15 cellular contexts compared by ENCODE assay signal in the genomic region with DNA sequence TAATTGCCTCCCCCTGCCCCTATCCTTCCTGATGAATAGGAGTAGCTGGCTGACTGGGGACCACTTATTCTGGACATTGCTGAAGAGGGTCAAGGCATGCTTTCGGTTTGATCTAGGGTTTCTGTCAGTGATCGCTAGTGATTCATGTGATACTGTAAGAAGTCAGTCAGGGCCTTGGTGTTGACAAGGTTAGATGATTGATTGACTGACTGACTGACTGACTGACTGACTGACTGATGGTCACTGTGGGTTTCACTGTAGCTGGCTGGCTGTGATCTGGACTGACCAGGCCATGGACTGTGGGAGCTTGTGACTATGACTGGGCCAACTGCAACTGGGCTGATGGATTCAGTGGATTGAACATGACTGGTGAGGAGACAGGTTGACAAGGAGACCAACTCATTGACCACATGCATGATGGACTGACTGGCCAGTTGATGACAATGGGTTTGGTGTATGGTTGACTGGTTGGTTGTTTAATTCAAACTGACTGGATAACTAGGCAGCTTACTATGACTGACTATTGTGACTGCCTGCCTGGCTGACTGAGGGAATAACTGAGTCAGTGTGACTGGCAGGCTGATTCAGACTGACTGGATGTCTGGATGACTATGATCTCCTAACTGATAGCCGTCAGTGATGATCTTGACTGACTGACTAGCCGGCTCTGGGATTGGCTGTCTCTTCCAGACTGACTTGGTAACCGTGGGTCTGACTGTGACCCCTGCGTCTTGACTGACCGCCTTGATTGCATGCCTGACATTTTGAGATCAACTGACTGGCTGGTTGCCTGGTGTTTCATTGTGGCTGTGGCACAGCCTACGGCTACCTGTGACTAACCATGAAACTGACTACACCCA.
DNase-seq lines count a peak whose midpoint lies in the region; ATAC-seq lines count a peak whose summit lies in the region.
"Had no signal": no experiment of that assay in that cellular context is flagged by ENCODE, and none has a peak within 500 bp of the region (broad histone marks: within the 10 kb centered on the region; RNA-seq: fewer than 3 reads in every experiment).

No MANE protein-coding gene starts in this region.

- no peak overlapping the region for H3K4me2 ChIP-seq in mesendoderm (ENCODE audit: low read length)

- peak; percentile 84 for ATAC-seq in stimulated activated effector memory CD8-positive, alpha-beta T cell treated with anti-CD3 and anti-CD28 coated beads, Interleukin-12 subunit alpha, Interleukin-12 subunit beta, amount 100 ng/mL, for 72 hours
- no peak for ATAC-seq in left lobe of liver

- no peak overlapping the region for H4K8ac ChIP-seq in mesendoderm (ENCODE audit: low read depth, low read length)

- H3K27ac Mint-ChIP-seq in activated CD4-positive, alpha-beta memory T cell treated with anti-CD3 and anti-CD28 coated beads for 36 hours = no peak overlapping the region
- no peak overlapping the region for H3K27ac Mint-ChIP-seq in activated CD4-positive, alpha-beta memory T cell treated with anti-CD3 and anti-CD28 coated beads, Interleukin-2, amount 10 ng/mL, durations not matched to agents 7 days and 5 days
- no peak overlapping the region for H3K27ac Mint-ChIP-seq in stimulated activated effector memory CD8-positive, alpha-beta T cell treated with anti-CD3 and anti-CD28 coated beads, Interleukin-12 subunit alpha, Interleukin-12 subunit beta, amount 100 ng/mL, for 72 hours
- H3K27ac Mint-ChIP-seq: B cell, immature natural killer cell had no signal

- H3K27ac ChIP-seq in mesendoderm (ENCODE audit: low read depth, low read length) = no peak overlapping the region
- H3K27ac ChIP-seq: parathyroid adenoma, upper lobe of right lung, VCaP had no signal

- H2BK120ac ChIP-seq in mesendoderm (ENCODE audit: low read depth, low read length) = no peak overlapping the region

- H3K18ac ChIP-seq in mesendoderm (ENCODE audit: low read length) = no peak overlapping the region

- H3K4me1 ChIP-seq in mesendoderm (ENCODE audit: control insufficient read depth, low read depth, low read length) = peaks cover 27% of the 10 kb centered on the region
- H3K4me1 ChIP-seq: HAP-1, parathyroid adenoma had no signal

- no peaks in the 10 kb centered on the region for H3K9me3 Mint-ChIP-seq in activated CD4-positive, alpha-beta memory T cell treated with anti-CD3 and anti-CD28 coated beads for 36 hours
- no peaks in the 10 kb centered on the region for H3K9me3 Mint-ChIP-seq in activated CD4-positive, alpha-beta memory T cell treated with anti-CD3 and anti-CD28 coated beads, Interleukin-2, amount 10 ng/mL, durations not matched to agents 7 days and 5 days
- H3K9me3 Mint-ChIP-seq in stimulated activated effector memory CD8-positive, alpha-beta T cell treated with anti-CD3 and anti-CD28 coated beads, Interleukin-12 subunit alpha, Interleukin-12 subunit beta, amount 100 ng/mL, for 72 hours = no peaks in the 10 kb centered on the region
- H3K9me3 Mint-ChIP-seq: immature natural killer cell had no signal

- no peak overlapping the region for H2BK5ac ChIP-seq in mesendoderm (ENCODE audit: low read length)

- H3K79me2 ChIP-seq in mesendoderm (ENCODE audit: control insufficient read depth, insufficient read depth, low read length) = no peaks in the 10 kb centered on the region
- H3K79me2 ChIP-seq: parathyroid adenoma had no signal

- H3K9ac ChIP-seq in mesendoderm (ENCODE audit: low read length) = no peak overlapping the region
- H3K9ac ChIP-seq: parathyroid adenoma had no signal

- H3K36me3 Mint-ChIP-seq in activated CD4-positive, alpha-beta memory T cell treated with anti-CD3 and anti-CD28 coated beads for 36 hours = no peaks in the 10 kb centered on the region
- no peaks in the 10 kb centered on the region for H3K36me3 Mint-ChIP-seq in activated CD4-positive, alpha-beta memory T cell treated with anti-CD3 and anti-CD28 coated beads, Interleukin-2, amount 10 ng/mL, durations not matched to agents 7 days and 5 days (ENCODE audit: low read depth)
- H3K36me3 Mint-ChIP-seq in stimulated activated effector memory CD8-positive, alpha-beta T cell treated with anti-CD3 and anti-CD28 coated beads, Interleukin-12 subunit alpha, Interleukin-12 subunit beta, amount 100 ng/mL, for 72 hours = peaks cover 5% of the 10 kb centered on the region
- H3K36me3 Mint-ChIP-seq: immature natural killer cell had no signal

- H3K4ac ChIP-seq in mesendoderm (ENCODE audit: low read depth, low read length) = no peak overlapping the region

- no CpG with 5 or more reads among the region's 8 CpGs for WGBS in mesendoderm (ENCODE audit: extremely low coverage, insufficient coverage, low lambda C conversion rate)

- POLR2A ChIA-PET in activated CD4-positive, alpha-beta memory T cell treated with anti-CD3 and anti-CD28 coated beads for 36 hours (lab: Charles Lee) = interaction anchor here (0.7 to 1.2 kb wide), 5 partner anchors 10 to 463 kb away, joined by 3 to 8 read pairs (median 3); no protein-coding TSS in a partner anchor
- POLR2A ChIA-PET in activated CD4-positive, alpha-beta memory T cell treated with anti-CD3 and anti-CD28 coated beads, Interleukin-2, amount 10 ng/mL, durations not matched to agents 7 days and 5 days (lab: Charles Lee) = no interaction called here

- intact Hi-C loops in activated CD4-positive, alpha-beta memory T cell treated with anti-CD3 and anti-CD28 coated beads for 36 hours (cut with micrococcal nuclease) = loop anchor here (1.0 to 10.0 kb wide), 10 partner anchors 37 to 614 kb away; partner anchors contain the start of gene EIF4E3

- H2BK15ac ChIP-seq in mesendoderm (replicated peaks; ENCODE audit: low read depth) = no peak overlapping the region

- H3K4me3 ChIP-seq in mesendoderm (ENCODE audit: low read length) = no peak overlapping the region
- H3K4me3 ChIP-seq: HAP-1, upper lobe of right lung had no signal

- H3K23ac ChIP-seq in mesendoderm (ENCODE audit: low read length) = no peak overlapping the region

- H3K4me3 Mint-ChIP-seq in activated CD4-positive, alpha-beta memory T cell treated with anti-CD3 and anti-CD28 coated beads for 36 hours = no peak overlapping the region
- H3K4me3 Mint-ChIP-seq in activated CD4-positive, alpha-beta memory T cell treated with anti-CD3 and anti-CD28 coated beads, Interleukin-2, amount 10 ng/mL, durations not matched to agents 7 days and 5 days = no peak overlapping the region
- no peak overlapping the region for H3K4me3 Mint-ChIP-seq in stimulated activated effector memory CD8-positive, alpha-beta T cell treated with anti-CD3 and anti-CD28 coated beads, Interleukin-12 subunit alpha, Interleukin-12 subunit beta, amount 100 ng/mL, for 72 hours
- H3K4me3 Mint-ChIP-seq: B cell, immature natural killer cell had no signal

- no peaks in the 10 kb centered on the region for H3K27me3 Mint-ChIP-seq in activated CD4-positive, alpha-beta memory T cell treated with anti-CD3 and anti-CD28 coated beads for 36 hours
- H3K27me3 Mint-ChIP-seq in activated CD4-positive, alpha-beta memory T cell treated with anti-CD3 and anti-CD28 coated beads, Interleukin-2, amount 10 ng/mL, durations not matched to agents 7 days and 5 days = no peaks in the 10 kb centered on the region

- H3K36me3 ChIP-seq in mesendoderm (ENCODE audit: control insufficient read depth, insufficient read depth, low read length) = no peaks in the 10 kb centered on the region
- H3K36me3 ChIP-seq: HAP-1, upper lobe of right lung had no signal

- H3K4me1 Mint-ChIP-seq in activated CD4-positive, alpha-beta memory T cell treated with anti-CD3 and anti-CD28 coated beads for 36 hours (ENCODE audit: low read depth) = peaks cover 16% of the 10 kb centered on the region
- peaks cover 14% of the 10 kb centered on the region for H3K4me1 Mint-ChIP-seq in activated CD4-positive, alpha-beta memory T cell treated with anti-CD3 and anti-CD28 coated beads, Interleukin-2, amount 10 ng/mL, durations not matched to agents 7 days and 5 days
- peaks cover 11% of the 10 kb centered on the region for H3K4me1 Mint-ChIP-seq in stimulated activated effector memory CD8-positive, alpha-beta T cell treated with anti-CD3 and anti-CD28 coated beads, Interleukin-12 subunit alpha, Interleukin-12 subunit beta, amount 100 ng/mL, for 72 hours
- H3K4me1 Mint-ChIP-seq: B cell had no signal

- H2AK5ac ChIP-seq in mesendoderm (ENCODE audit: low read length) = peak overlapping the region; percentile 28

- CTCF ChIA-PET in activated CD4-positive, alpha-beta memory T cell treated with anti-CD3 and anti-CD28 coated beads for 36 hours (lab: Charles Lee) = no interaction called here
- CTCF ChIA-PET in activated CD4-positive, alpha-beta memory T cell treated with anti-CD3 and anti-CD28 coated beads, Interleukin-2, amount 10 ng/mL, durations not matched to agents 7 days and 5 days (lab: Charles Lee) = no interaction called here

- H3K27me3 ChIP-seq in mesendoderm (ENCODE audit: insufficient read depth, low read length, poor library complexity) = no peaks in the 10 kb centered on the region
- H3K27me3 ChIP-seq: upper lobe of right lung had no signal

- no peaks in the 10 kb centered on the region for H3K79me1 ChIP-seq in mesendoderm (ENCODE audit: low read length)

- H4K5ac ChIP-seq in mesendoderm (ENCODE audit: low read length) = no peak overlapping the region

- H3K56ac ChIP-seq in mesendoderm (ENCODE audit: low read length) = no peak overlapping the region

- DNase-seq in activated CD4-positive, alpha-beta memory T cell treated with anti-CD3 and anti-CD28 coated beads for 36 hours = peak; percentile 81
- DNase-seq in activated CD4-positive, alpha-beta memory T cell treated with anti-CD3 and anti-CD28 coated beads, Interleukin-2, amount 10 ng/mL, durations not matched to agents 7 days and 5 days = no peak
- DNase-seq in activated CD8-positive, alpha-beta memory T cell treated with anti-CD3 and anti-CD28 coated beads, Interleukin-2, amount 50 U/mL, for 48 hours = peak; percentile 78
- no peak for DNase-seq in mesendoderm
- DNase-seq in stimulated activated effector memory CD8-positive, alpha-beta T cell treated with anti-CD3 and anti-CD28 coated beads, Interleukin-12 subunit alpha, Interleukin-12 subunit beta, amount 100 ng/mL, for 72 hours (ENCODE audit: low spot score in 2 of 2) = peak in 1 of 2 donors; percentile 56
- no peak for DNase-seq in left lobe of liver (ENCODE audit: low spot score)
- no peak for DNase-seq in COR-L47 (lab: John Stamatoyannopoulos, UW)
- DNase-seq in midbrain (lab: John Stamatoyannopoulos, UW) = no peak
- DNase-seq: immature natural killer cell, NCI-H748 treated with DMSO at 0.1 percent for 48 hours, upper lobe of right lung had no signal

Comparison
In these comparisons a context has a peak if more than half of its experiments do, and no peak if none do; other contexts are left out.
1. DNase-seq: peak in activated CD4-positive, alpha-beta memory T cell treated with anti-CD3 and anti-CD28 coated beads for 36 hours (single experiment) and activated CD8-positive, alpha-beta memory T cell treated with anti-CD3 and anti-CD28 coated beads, Interleukin-2, amount 50 U/mL, for 48 hours (single experiment); none in activated CD4-positive, alpha-beta memory T cell treated with anti-CD3 and anti-CD28 coated beads, Interleukin-2, amount 10 ng/mL, durations not matched to agents 7 days and 5 days (single experiment), mesendoderm (single experiment), left lobe of liver (single experiment), COR-L47 (single experiment) and midbrain (single experiment).